Comparison of ENCODE assay signal across 13 cellular contexts in genomic region chr3:134367412-134367811, GRCh38.
DNase-seq lines count a peak whose midpoint lies in the region; ATAC-seq and TF ChIP-seq lines count a peak whose summit lies in the region.
"Had no signal": no experiment of that assay in that cellular context is flagged by ENCODE, and none has a peak within 500 bp of the region (broad histone marks: within the 10 kb centered on the region; RNA-seq: fewer than 3 reads in every experiment).

No MANE protein-coding gene starts in this region.

- H3K27me3 Mint-ChIP-seq in stimulated activated memory B cell treated with anti-CD40 and anti-IgM and Interleukin-4, amounts not matched to agents 10 μg/mL and 1 μg/mL and 100 μg/mL, for 72 hours: peaks cover 66% of the 10 kb centered on the region

- 0 out of 3 replicates have a peak, but pooled peaks have one; percentile 7 for TF ChIP-seq CTCF in GM12872 (IDR thresholded peaks at IDR 0.05; ENCODE audit: insufficient read depth, low read depth, low read length)

- no peaks in the 10 kb centered on the region for H3K9me3 Mint-ChIP-seq in stimulated activated memory B cell treated with anti-CD40 and anti-IgM and Interleukin-4, amounts not matched to agents 10 μg/mL and 1 μg/mL and 100 μg/mL, for 72 hours
- H3K9me3 Mint-ChIP-seq: activated B cell treated with CpG ODN at 0.5 μM for 24 hours; activated T-helper 1 cell treated with anti-CD3 and anti-CD28 coated beads, Interleukin-12 subunit alpha, Interleukin-12 subunit beta, Interleukin-2, Interleukin-4 antibody, amounts not matched to agents 30 ng/mL and 10 ng/mL and 1 ng/mL, durations not matched to agents 14 hours and 24 hours and 36 hours had no signal

- no peaks in the 10 kb centered on the region for H3K36me3 Mint-ChIP-seq in stimulated activated memory B cell treated with anti-CD40 and anti-IgM and Interleukin-4, amounts not matched to agents 10 μg/mL and 1 μg/mL and 100 μg/mL, for 72 hours

- H3K27ac ChIP-seq in layer of hippocampus (ENCODE audit: low read depth, low read length): peak overlapping the region; percentile 98

- H3K4me1 Mint-ChIP-seq in stimulated activated memory B cell treated with anti-CD40 and anti-IgM and Interleukin-4, amounts not matched to agents 10 μg/mL and 1 μg/mL and 100 μg/mL, for 72 hours: peaks cover 13% of the 10 kb centered on the region

- no peak overlapping the region for H3K27ac Mint-ChIP-seq in stimulated activated memory B cell treated with anti-CD40 and anti-IgM and Interleukin-4, amounts not matched to agents 10 μg/mL and 1 μg/mL and 100 μg/mL, for 72 hours
- H3K27ac Mint-ChIP-seq: activated B cell treated with CpG ODN at 0.5 μM for 24 hours; activated T-helper 1 cell treated with anti-CD3 and anti-CD28 coated beads, Interleukin-12 subunit alpha, Interleukin-12 subunit beta, Interleukin-2, Interleukin-4 antibody, amounts not matched to agents 30 ng/mL and 10 ng/mL and 1 ng/mL, durations not matched to agents 14 hours and 24 hours and 36 hours had no signal

- DNase-seq in astrocyte of the hippocampus (ENCODE audit: low read depth, low spot score) (peak; percentile 41), NCI-H1417 treated with DMSO at 0.1 percent for 48 hours (lab: John Stamatoyannopoulos, UW) (no peak), MV-4-11 (lab: John Stamatoyannopoulos, UW) (no peak)
- DNase-seq: activated B cell treated with CpG ODN at 0.5 μM for 24 hours; COR-L47; effector CD4-positive, alpha-beta T cell; KBM-7 had no signal

- peak; percentile 2 for ATAC-seq in stimulated activated memory B cell treated with anti-CD40 and anti-IgM and Interleukin-4, amounts not matched to agents 10 μg/mL and 1 μg/mL and 100 μg/mL, for 72 hours
- ATAC-seq in HG03457 (IDR thresholded peaks at IDR 0.05; ENCODE audit: unreplicated experiment) (no peak), HG02970 (IDR thresholded peaks at IDR 0.05; ENCODE audit: low FRiP score, unreplicated experiment) (no peak)

- H3K27me3 ChIP-seq in layer of hippocampus (ENCODE audit: control insufficient read depth, insufficient read depth, low read length): no peaks in the 10 kb centered on the region

- H3K4me3 Mint-ChIP-seq in stimulated activated memory B cell treated with anti-CD40 and anti-IgM and Interleukin-4, amounts not matched to agents 10 μg/mL and 1 μg/mL and 100 μg/mL, for 72 hours: no peak overlapping the region
- H3K4me3 Mint-ChIP-seq: activated B cell treated with CpG ODN at 0.5 μM for 24 hours; activated T-helper 1 cell treated with anti-CD3 and anti-CD28 coated beads, Interleukin-12 subunit alpha, Interleukin-12 subunit beta, Interleukin-2, Interleukin-4 antibody, amounts not matched to agents 30 ng/mL and 10 ng/mL and 1 ng/mL, durations not matched to agents 14 hours and 24 hours and 36 hours had no signal
